8 cellular contexts compared by ENCODE assay signal in genomic region chr1:241532173-241532553, GRCh38. TPM values are rescaled to one million over a fixed set of nuclear protein-coding genes. Genes with fewer than 3 reads are reported as not detected.
A peak's percentile ranks its signal among the peaks of the same experiment; 100 is the strongest.
DNase-seq lines count a peak whose midpoint lies in the region; ATAC-seq and TF ChIP-seq lines count a peak whose summit lies in the region.

TSS of gene KMO (plus strand) at chr1:241532378. CDS start at chr1:241532445, 67 bp downstream.

- H2AFZ ChIP-seq in DND-41 (ENCODE audit: low read depth, low read length), result peak within 1 kb of the TSS; percentile 88

- DNase-seq in DND-41 (no peak), amniotic epithelial cell (ENCODE audit: low read depth) (peak; percentile 12), lower lobe of right lung (no peak), HCEC 1CT (no peak), NCI-H510A treated with DMSO at 0.1 percent for 48 hours (lab: John Stamatoyannopoulos, UW) (no peak)

- ATAC-seq in DND-41 (ENCODE audit: insufficient read depth, low read depth), result peak; percentile 60
- peak; percentile 6 for ATAC-seq in GM19468 (IDR thresholded peaks at IDR 0.05; ENCODE audit: extremely low read depth, unreplicated experiment)
- ATAC-seq in HG03565 (IDR thresholded peaks at IDR 0.05; ENCODE audit: unreplicated experiment), result peak; percentile 19
- peak; percentile 60 to 76 for ATAC-seq in lower lobe of right lung

- peak within 1 kb of the TSS; percentile 60 for H3K9ac ChIP-seq in DND-41 (ENCODE audit: low read depth, low read length)

- peaks cover 10% of the 10 kb centered on the region for H3K4me1 ChIP-seq in DND-41 (ENCODE audit: insufficient read depth, low read length)
- peaks cover 3% of the 10 kb centered on the region for H3K4me1 ChIP-seq in lower lobe of right lung
- H3K4me1 ChIP-seq in urinary bladder (ENCODE audit: insufficient read depth), result no peaks in the 10 kb centered on the region

- H3K27me3 ChIP-seq in DND-41 (ENCODE audit: insufficient read depth, low read length, poor library complexity), result peaks cover 30% of the 10 kb centered on the region
- no peaks in the 10 kb centered on the region for H3K27me3 ChIP-seq in lower lobe of right lung (ENCODE audit: low read depth)

- H3K36me3 ChIP-seq in DND-41 (ENCODE audit: insufficient read depth, low read length), result no peaks in the 10 kb centered on the region
- no peaks in the 10 kb centered on the region for H3K36me3 ChIP-seq in lower lobe of right lung
- H3K36me3 ChIP-seq in urinary bladder (ENCODE audit: insufficient read depth), result no peaks in the 10 kb centered on the region

- H3K79me2 ChIP-seq in DND-41 (ENCODE audit: insufficient read depth, low read length), result no peaks in the 10 kb centered on the region

- H3K4me3 ChIP-seq in DND-41 (ENCODE audit: low read depth in 1 of 2, low read length in 2 of 2) (peak within 1 kb of the TSS; percentile 68 to 69), lower lobe of right lung (peak within 1 kb of the TSS; percentile 54), urinary bladder (ENCODE audit: low read depth, low read length) (peak within 1 kb of the TSS; percentile 37)

- intact Hi-C loops in lower lobe of right lung (cut with DNase I), result no loop called here

- H3K4me2 ChIP-seq in DND-41 (ENCODE audit: insufficient read depth, low read length), result peak within 1 kb of the TSS; percentile 71

- H3K9me3 ChIP-seq in DND-41 (ENCODE audit: insufficient read depth, low read length, severe bottlenecking) (no peaks in the 10 kb centered on the region), lower lobe of right lung (no peaks in the 10 kb centered on the region)

- WGBS in urinary bladder, result 4% methylated on average over 1 of the region's 1 CpG

- H4K20me1 ChIP-seq in DND-41 (ENCODE audit: insufficient read depth, low read length), result no peaks in the 10 kb centered on the region

- peak within 1 kb of the TSS; percentile 69 for H3K27ac ChIP-seq in DND-41 (ENCODE audit: low read length)
- H3K27ac ChIP-seq in lower lobe of right lung, result peak within 1 kb of the TSS; percentile 64
- H3K27ac ChIP-seq in urinary bladder (ENCODE audit: low read depth), result no peak within 1 kb of the TSS

- TF ChIP-seq CTCF in DND-41 (IDR thresholded peaks at IDR 0.05; ENCODE audit: borderline replicate concordance, extremely low read depth, low read length, poor library complexity, severe bottlenecking) (no peak), lower lobe of right lung (IDR thresholded peaks at IDR 0.05) (no peak)

RNA-seq across cellular contexts. Expression of gene KMO, which starts in this region (rescaled TPM):
- 23.0 TPM for total RNA-seq in lower lobe of right lung
- 0.37 TPM for total RNA-seq in urinary bladder
- 0.35 TPM for polyA plus RNA-seq in urinary bladder

Comparison
In these comparisons a context has a peak if more than half of its experiments do, and no peak if none do; other contexts are left out.
1. RNA of gene KMO (total RNA-seq): 23.0 TPM in lower lobe of right lung (single experiment); 0.37 TPM in urinary bladder (single experiment); every median in the first group is over 10 times any median in the second.
2. ATAC-seq: peak in every context shown above with its lines; median percentile 68 in lower lobe of right lung; 60 in DND-41; 19 in HG03565; 6 in GM19468.
3. Peak in every context shown above with its lines, with median percentiles within 50 percentile points of each other: H3K4me3 ChIP-seq.